21 cellular contexts compared by ENCODE assay signal in the genomic region with DNA sequence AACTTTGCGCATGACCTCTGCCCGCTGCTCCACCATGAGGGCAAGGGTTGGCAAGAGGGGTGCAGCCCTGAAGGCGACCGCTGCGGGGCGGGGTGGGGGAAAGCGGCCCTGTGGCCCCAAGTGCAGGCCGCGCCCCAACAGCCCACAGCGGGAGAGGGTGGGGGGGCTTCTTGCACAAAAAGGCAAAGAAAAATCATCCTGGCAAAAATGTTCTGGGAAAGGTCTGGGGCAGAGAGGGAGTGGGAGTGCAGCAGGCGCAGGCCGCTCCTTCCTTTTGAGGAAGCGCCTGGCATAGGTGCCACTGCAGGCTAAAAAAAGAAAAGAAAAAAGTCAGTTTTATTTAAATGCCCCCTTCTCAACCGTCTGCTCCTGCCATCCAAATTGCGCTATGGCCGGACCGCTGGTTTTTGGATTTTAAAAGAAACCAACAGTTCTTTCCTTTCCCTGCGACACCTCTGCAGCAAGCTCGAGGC. TPM values are rescaled to one million over a fixed set of nuclear protein-coding genes. Genes with fewer than 3 reads are reported as not detected.
DNase-seq lines count a peak whose midpoint lies in the region; ATAC-seq, FAIRE-seq and TF ChIP-seq lines count a peak whose summit lies in the region.
"Had no signal": no experiment of that assay in that cellular context is flagged by ENCODE, and none has a peak within 500 bp of the region (broad histone marks: within the 10 kb centered on the region; RNA-seq: fewer than 3 reads in every experiment).

No MANE protein-coding gene starts in this region.

- no peak overlapping the region for H3K56ac ChIP-seq in H1 (replicated peaks; ENCODE audit: insufficient read length, low read depth, low read length)

- no peak for FAIRE-seq in H1 (lab: Jason Lieb, UNC)
- FAIRE-seq: colon had no signal

- H3K79me1 ChIP-seq in H1 (ENCODE audit: low read depth, low read length), result no peaks in the 10 kb centered on the region

- intact Hi-C loops in activated CD4-positive, alpha-beta T cell treated with anti-CD3 and anti-CD28 coated beads, Interleukin-2, amount 10 ng/mL, durations not matched to agents 24 days and 14 days (cut with micrococcal nuclease), result loop anchor here (5.0 to 10.0 kb wide), 2 partner anchors 177 to 1680 kb away; a partner anchor contains a TSS
- intact Hi-C loops in psoas muscle (cut with DNase I), result loop anchor here in 1 of 2 donors (10.0 kb wide), 2 partner anchors 180 to 260 kb away; no protein-coding TSS in a partner anchor

- CTCF ChIA-PET in H1 (lab: Charles Lee; ENCODE audit: partially characterized antibody), result interaction anchor here (1.5 kb wide), 1 partner anchor 129 kb away, joined by 7 read pairs; no protein-coding TSS in a partner anchor

- 6% methylated on average over 15 of the region's 19 CpGs; no CpG with 5 or more reads in 1 of the 2 experiments for WGBS in H1 (ENCODE audit: extremely low coverage in 1 of 2, insufficient coverage in 1 of 2, insufficient read length in 1 of 2, insufficient replicate concordance in 2 of 2, low coverage in 1 of 2, low lambda C conversion rate in 2 of 2, missing lambda C conversion rate in 1 of 2), 2 experiments
- WGBS in psoas muscle, 3 donors, result 43 to 50% (median 48%) methylated on average over 18 to 19 of the region's 19 CpGs

- no peak overlapping the region for H3K18ac ChIP-seq in H1 (ENCODE audit: extremely low read depth, low read length)

- H3K79me2 ChIP-seq in KMS-11 (ENCODE audit: insufficient read depth, low read depth) (no peaks in the 10 kb centered on the region), H1 (ENCODE audit: control insufficient read depth in 1 of 2, insufficient read depth in 2 of 2, low read length in 2 of 2) (no peaks in the 10 kb centered on the region)

- H3K27ac ChIP-seq in KMS-11 (no peak overlapping the region), H1 (ENCODE audit: low read depth, low read length) (no peak overlapping the region), psoas muscle (peak overlapping the region; percentile 79)
- H3K27ac ChIP-seq: foreskin keratinocyte, upper lobe of left lung had no signal

- H3K4me3 ChIP-seq in KMS-11 (IDR thresholded peaks at IDR 0.05; ENCODE audit: insufficient read depth, low read depth, low read length) (no peak overlapping the region), H1 (ENCODE audit: extremely low read depth in 1 of 4, insufficient read depth in 2 of 4, low read depth in 3 of 4, low read length in 4 of 4) (no peak overlapping the region), psoas muscle (peak overlapping the region; percentile 66)
- H3K4me3 ChIP-seq: smooth muscle cell, upper lobe of left lung had no signal

- H3K36me3 Mint-ChIP-seq in activated CD4-positive, alpha-beta T cell treated with anti-CD3 and anti-CD28 coated beads, Interleukin-2, amount 10 ng/mL, durations not matched to agents 24 days and 14 days (ENCODE audit: low read depth), result peaks cover 2% of the 10 kb centered on the region

- no peak overlapping the region for H2BK5ac ChIP-seq in H1 (ENCODE audit: low read depth, low read length)

- H3K4me2 ChIP-seq in KMS-11 (0 out of 2 replicates have a peak overlapping the region, but pooled peaks have one; percentile 29), H1 (ENCODE audit: insufficient read depth in 1 of 2, low read depth in 2 of 2, low read length in 2 of 2) (peak overlapping the region in 1 of 2 experiments; percentile 73; a peak in 1 of 4 replicates)
- H3K4me2 ChIP-seq: smooth muscle cell had no signal

- H2BK20ac ChIP-seq in H1 (ENCODE audit: low read length), result no peak overlapping the region

- H2BK15ac ChIP-seq in H1 (ENCODE audit: low read length), result no peak overlapping the region

- H3K23me2 ChIP-seq in H1 (ENCODE audit: low read depth, low read length), result peaks cover 3% of the 10 kb centered on the region; the same call in 1 of the 2 replicates

- no peaks in the 10 kb centered on the region for H3K9me3 Mint-ChIP-seq in activated CD4-positive, alpha-beta T cell treated with anti-CD3 and anti-CD28 coated beads, Interleukin-2, amount 10 ng/mL, durations not matched to agents 24 days and 14 days

- no peak overlapping the region for H2BK120ac ChIP-seq in H1 (replicated peaks; ENCODE audit: low read depth, low read length)

- H3K4me1 ChIP-seq in KMS-11 (ENCODE audit: low read depth, poor library complexity, severe bottlenecking) (no peaks in the 10 kb centered on the region), H1 (replicated peaks in 1 of 4; ENCODE audit: control insufficient read depth in 3 of 4, insufficient read depth in 4 of 4, low read length in 3 of 4) (peaks cover 0 to 19% (median 15%) of the 10 kb centered on the region in 4 experiments), psoas muscle (no peaks in the 10 kb centered on the region)
- H3K4me1 ChIP-seq: foreskin keratinocyte had no signal

- POLR2A ChIA-PET in H1 (lab: Charles Lee; ENCODE audit: partially characterized antibody), result no interaction called here

- peaks cover 11% of the 10 kb centered on the region for H3K4me1 Mint-ChIP-seq in activated CD4-positive, alpha-beta T cell treated with anti-CD3 and anti-CD28 coated beads, Interleukin-2, amount 10 ng/mL, durations not matched to agents 24 days and 14 days

- H3K4me3 Mint-ChIP-seq in activated CD4-positive, alpha-beta T cell treated with anti-CD3 and anti-CD28 coated beads, Interleukin-2, amount 10 ng/mL, durations not matched to agents 24 days and 14 days, result peak overlapping the region; percentile 62

- H3K27ac Mint-ChIP-seq in activated CD4-positive, alpha-beta T cell treated with anti-CD3 and anti-CD28 coated beads, Interleukin-2, amount 10 ng/mL, durations not matched to agents 24 days and 14 days, result no peak overlapping the region

- DNase-seq in activated CD4-positive, alpha-beta T cell treated with anti-CD3 and anti-CD28 coated beads, Interleukin-2, amount 10 ng/mL, durations not matched to agents 24 days and 14 days, result no peak
- DNase-seq in activated CD4-positive, alpha-beta T cell treated with anti-CD3 and anti-CD28 coated beads, Interleukin-2, amount 50 U/mL, for 4 hours, result no peak
- no peak for DNase-seq in H1 (ENCODE audit: low read depth in 1 of 2, low spot score in 2 of 2)
- DNase-seq in psoas muscle, result peak in 1 of 2 donors; percentile 39
- no peak for DNase-seq in NCI-H1694 (lab: John Stamatoyannopoulos, UW)
- DNase-seq in cerebellar nuclear complex (lab: John Stamatoyannopoulos, UW), result no peak
- DNase-seq: activated CD4-positive, alpha-beta T cell treated with anti-CD3 and anti-CD28 coated beads for 4 hours; activated T-cell treated with anti-CD3 and anti-CD28 coated beads, Interleukin-2, amount 50 U/mL, for 1 hour; EL; foreskin keratinocyte; HCEC 1CT; KG1; NCI-H1048; NCI-H524 treated with DMSO at 0.1 percent for 48 hours; posterior cingulate gyrus; SHP77 treated with DMSO at 0.1 percent for 48 hours had no signal

- peaks cover 70% of the 10 kb centered on the region for H3K27me3 Mint-ChIP-seq in activated CD4-positive, alpha-beta T cell treated with anti-CD3 and anti-CD28 coated beads, Interleukin-2, amount 10 ng/mL, durations not matched to agents 24 days and 14 days

- H3K27me3 ChIP-seq in KMS-11 (ENCODE audit: insufficient read depth, low read depth) (no peaks in the 10 kb centered on the region), H1 (replicated peaks in 1 of 4; ENCODE audit: control insufficient read depth in 3 of 4, extremely low read depth in 1 of 4, insufficient read depth in 3 of 4, low read length in 3 of 4) (peaks cover 70 to 98% (median 91%) of the 10 kb centered on the region in 4 experiments), psoas muscle (ENCODE audit: insufficient read depth in 3 of 3, low read length in 2 of 3) (peaks cover 0 to 89% (median 3%) of the 10 kb centered on the region in 3 donors)

- no peak for TF ChIP-seq RAD21 in H1 (IDR thresholded peaks at IDR 0.05 in 1 of 2, conservative IDR thresholded peaks at IDR 0.05 in 1 of 2; ENCODE audit: low read depth in 2 of 2, low read length in 2 of 2)

- H3K36me3 ChIP-seq in KMS-11 (ENCODE audit: insufficient read depth) (no peaks in the 10 kb centered on the region), H1 (ENCODE audit: control insufficient read depth in 2 of 4, insufficient read depth in 4 of 4, low read length in 3 of 4) (no peaks in the 10 kb centered on the region), psoas muscle (ENCODE audit: insufficient read depth in 1 of 2, low read depth in 1 of 2) (no peaks in the 10 kb centered on the region)
- H3K36me3 ChIP-seq: upper lobe of left lung had no signal

- no peak overlapping the region for H4K8ac ChIP-seq in H1 (ENCODE audit: extremely low read depth, insufficient read depth, low read length)

- no peak overlapping the region for H2BK12ac ChIP-seq in H1 (ENCODE audit: low read depth, low read length)

- TF ChIP-seq POLR2A in H1 (IDR thresholded peaks at IDR 0.05; ENCODE audit: control extremely low read depth in 1 of 2, low read depth in 2 of 2, low read length in 2 of 2), result no peak

- H3K9me3 ChIP-seq in H1 (ENCODE audit: insufficient read depth in 2 of 2, low read depth in 1 of 2, low read length in 1 of 2) (no peaks in the 10 kb centered on the region), psoas muscle (no peaks in the 10 kb centered on the region)
- H3K9me3 ChIP-seq: upper lobe of left lung had no signal

- H3K9ac ChIP-seq in KMS-11 (no peak overlapping the region), H1 (replicated peaks in 1 of 4; ENCODE audit: extremely low read depth in 1 of 4, low read depth in 3 of 4, low read length in 3 of 4) (no peak overlapping the region)

- H2AK5ac ChIP-seq in H1 (ENCODE audit: low read depth, low read length), result no peak overlapping the region

- no peak overlapping the region for H3K14ac ChIP-seq in H1 (ENCODE audit: insufficient read length)

- no peak overlapping the region for H3K23ac ChIP-seq in H1 (ENCODE audit: insufficient read length)

- TF ChIP-seq CTCF in KMS-11 (conservative IDR thresholded peaks at IDR 0.05; ENCODE audit: low read depth, low read length) (no peak), H1 (IDR thresholded peaks at IDR 0.05; ENCODE audit: control extremely low read depth in 1 of 3, insufficient read depth in 1 of 3, low read depth in 1 of 3, low read length in 3 of 3) (no peak), psoas muscle (IDR thresholded peaks at IDR 0.05) (no peak)

- H2AFZ ChIP-seq in KMS-11 (ENCODE audit: low read depth), result no peak overlapping the region
- H2AFZ ChIP-seq in H1 (ENCODE audit: low read length), result no peak overlapping the region

- H3K4ac ChIP-seq in H1 (replicated peaks; ENCODE audit: insufficient read length, low read depth, low read length), result no peak overlapping the region

- no peak for TF ChIP-seq EP300 in H1 (IDR thresholded peaks at IDR 0.05; ENCODE audit: borderline replicate concordance in 1 of 2, low read depth in 2 of 2, low read length in 2 of 2)

- H4K91ac ChIP-seq in H1 (replicated peaks; ENCODE audit: insufficient read length, low read length), result no peak overlapping the region

- H4K20me1 ChIP-seq in KMS-11 (ENCODE audit: insufficient read depth) (no peaks in the 10 kb centered on the region), H1 (replicated peaks in 1 of 2; ENCODE audit: control insufficient read depth in 1 of 2, insufficient read depth in 2 of 2, low read length in 2 of 2) (peaks cover 3 to 8% of the 10 kb centered on the region in 2 experiments)

- no peak overlapping the region for H4K5ac ChIP-seq in H1 (ENCODE audit: insufficient read length, low read depth, low read length)

- no peak for ATAC-seq in psoas muscle
- no peak for ATAC-seq in HG02610 (IDR thresholded peaks at IDR 0.05; ENCODE audit: unreplicated experiment)
- ATAC-seq: foreskin keratinocyte had no signal

RNA-seq across cellular contexts. Expression of a gene that starts 1.4 kb away (rescaled TPM):
- not detected in 2 replicates for total RNA-seq in activated CD4-positive, alpha-beta T cell treated with anti-CD3 and anti-CD28 coated beads, Interleukin-2, amount 10 ng/mL, durations not matched to agents 24 days and 14 days
- total RNA-seq in H1 (2021; fragmentation: NEBNext Ultra II Directional; extraction: Animal tissue kit (Norgen Biotek cat#: 25700)), result not detected in 2 replicates
- 0.05 TPM in 1 of 2 replicates, not detected in the other for polyA plus RNA-seq in H1 (2011; rRNA removed)
- 0.04 TPM for polyA plus RNA-seq in H1 (2011; cell fraction: cytosol; rRNA removed)
- polyA plus RNA-seq in H1 (2011; cell fraction: nucleus; rRNA removed), result 0.07 TPM
- not detected in 4 replicates for polyA plus RNA-seq in H1 (2012, experiment 1 of 2)
- polyA plus RNA-seq in H1 (2012, experiment 2 of 2), result not detected
- 0.06 TPM for polyA plus RNA-seq in H1 (2013, experiment 1 of 2)
- polyA plus RNA-seq in H1 (2013, experiment 2 of 2), result not detected
- not detected in 2 replicates for polyA minus RNA-seq in H1 (2011; rRNA and poly(A)+ RNA removed)
- not detected for polyA minus RNA-seq in H1 (2011; cell fraction: cytosol; rRNA and poly(A)+ RNA removed)
- polyA minus RNA-seq in H1 (2011; cell fraction: nucleus; rRNA and poly(A)+ RNA removed), result not detected
- total RNA-seq in psoas muscle, result 10 to 100 TPM in 1 of 4 donors, 1 to 10 TPM in 3; 2.7 to 12.8 (median 3.9) TPM
- polyA plus RNA-seq in psoas muscle, result 1 to 10 TPM in 2 of 3 donors, under 1 TPM in 1; 0.64 to 3.0 (median 2.6) TPM
- total RNA-seq: foreskin keratinocyte, smooth muscle cell had no signal
- polyA plus RNA-seq: foreskin keratinocyte, smooth muscle cell had no signal
